In the genomic region with DNA sequence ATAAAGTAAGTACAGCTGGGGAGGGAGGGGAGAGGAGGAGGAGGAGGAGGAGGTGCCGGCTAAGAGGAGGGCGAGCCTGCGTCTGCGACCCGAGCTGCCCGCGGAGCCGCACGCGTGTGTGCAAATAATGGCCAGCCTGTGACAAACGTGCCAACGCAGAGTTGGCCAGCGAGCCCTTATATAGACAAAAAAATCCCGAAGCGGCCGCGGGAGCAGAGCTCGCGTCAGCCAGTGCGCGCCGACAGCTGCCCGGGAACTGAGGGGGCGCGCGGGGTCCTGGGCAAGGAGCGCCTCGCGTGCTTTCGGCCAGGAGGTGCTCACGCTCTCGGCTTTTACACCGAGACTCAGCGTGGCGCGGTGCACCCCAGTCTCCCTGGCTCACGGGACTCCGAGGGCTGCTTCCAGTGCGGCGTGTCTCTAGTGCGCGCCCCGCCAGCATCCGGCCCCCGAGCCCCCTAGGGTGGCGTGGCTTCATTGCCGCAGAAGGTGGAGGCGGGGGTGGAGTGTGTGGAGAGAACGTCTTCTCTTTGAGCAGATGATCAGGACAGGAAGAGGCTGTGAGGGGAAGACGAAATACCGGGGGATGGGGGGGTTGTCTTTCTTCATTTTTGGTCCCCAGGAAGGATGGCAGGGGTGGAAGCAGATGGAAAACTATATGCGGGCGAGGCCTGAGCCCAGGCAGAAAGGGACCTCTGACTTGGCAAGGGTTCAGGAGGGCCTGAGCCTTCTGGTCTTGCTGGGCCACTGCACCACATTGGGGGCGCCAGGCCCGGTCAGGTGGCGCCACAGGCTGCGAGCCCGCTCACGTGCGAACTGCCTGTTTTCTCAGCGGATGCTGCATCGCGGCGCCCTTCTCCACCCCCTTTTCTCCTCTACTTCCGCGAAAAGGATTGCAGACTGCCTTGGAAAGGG, we compare ENCODE assay signal across 1 cellular context.
TF ChIP-seq lines count a peak whose summit lies in the region.

No MANE protein-coding gene starts in this region.

TF ChIP-seq in GM23338, 12 proteins besides CTCF, POLR2A, EP300 and RAD21 (continued from another document):
- TF ChIP-seq, protein P1, sequence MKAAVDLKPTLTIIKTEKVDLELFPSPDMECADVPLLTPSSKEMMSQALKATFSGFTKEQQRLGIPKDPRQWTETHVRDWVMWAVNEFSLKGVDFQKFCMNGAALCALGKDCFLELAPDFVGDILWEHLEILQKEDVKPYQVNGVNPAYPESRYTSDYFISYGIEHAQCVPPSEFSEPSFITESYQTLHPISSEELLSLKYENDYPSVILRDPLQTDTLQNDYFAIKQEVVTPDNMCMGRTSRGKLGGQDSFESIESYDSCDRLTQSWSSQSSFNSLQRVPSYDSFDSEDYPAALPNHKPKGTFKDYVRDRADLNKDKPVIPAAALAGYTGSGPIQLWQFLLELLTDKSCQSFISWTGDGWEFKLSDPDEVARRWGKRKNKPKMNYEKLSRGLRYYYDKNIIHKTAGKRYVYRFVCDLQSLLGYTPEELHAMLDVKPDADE (IDR thresholded peaks at IDR 0.05), result peak; percentile 36; the same call in 1 of the 2 replicates
- TF ChIP-seq EZH2phosphoT487 (IDR thresholded peaks at IDR 0.05; ENCODE audit: unreplicated experiment) (no peak), CREB1 (CRISPR knock-in tag; IDR thresholded peaks at IDR 0.05; ENCODE audit: low read depth) (peak; percentile 72), POLR2AphosphoS5 (IDR thresholded peaks at IDR 0.05; ENCODE audit: low read depth) (peak; percentile 41; the same call in 1 of the 2 replicates)
